Comparison of ENCODE assay signal across 12 cellular contexts in the genomic region with DNA sequence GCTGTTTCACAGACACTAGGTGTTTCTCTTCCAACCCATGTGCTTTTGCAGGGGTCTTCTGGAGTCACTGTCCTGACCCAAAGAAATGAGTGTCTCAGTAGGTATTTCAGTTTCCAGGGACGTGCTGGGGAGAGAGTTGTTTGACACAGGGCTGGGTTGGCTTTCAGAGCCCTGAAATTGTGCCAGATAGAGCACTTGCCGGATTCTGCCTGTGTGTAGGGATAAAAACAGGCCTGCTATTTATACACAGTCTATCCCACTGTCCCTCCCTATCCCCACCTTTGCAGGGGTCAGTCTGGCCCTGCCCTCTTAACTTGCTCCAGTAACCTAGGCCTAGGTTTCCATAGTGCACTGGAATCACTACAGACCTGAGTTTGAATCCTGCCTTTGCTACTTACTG. TPM values are rescaled to one million over a fixed set of nuclear protein-coding genes. Genes with fewer than 3 reads are reported as not detected.
A peak's percentile ranks its signal among the peaks of the same experiment; 100 is the strongest.
DNase-seq lines count a peak whose midpoint lies in the region; ATAC-seq and TF ChIP-seq lines count a peak whose summit lies in the region.
"Had no signal": no experiment of that assay in that cellular context is flagged by ENCODE, and none has a peak within 500 bp of the region (broad histone marks: within the 10 kb centered on the region; RNA-seq: fewer than 3 reads in every experiment).

No MANE protein-coding gene starts in this region.

- WGBS in heart left ventricle, 4 donors, result 7 to 18% (median 14%) methylated on average over 2 of the region's 2 CpGs

- TF ChIP-seq CTCF in HCT116 (IDR thresholded peaks at IDR 0.05 in 2 of 3, conservative IDR thresholded peaks at IDR 0.05 in 1 of 3; ENCODE audit: borderline replicate concordance in 1 of 3, insufficient read depth in 1 of 3, low read depth in 2 of 3, low read length in 2 of 3) (no peak), heart left ventricle (IDR thresholded peaks at IDR 0.05) (no peak), omental fat pad (IDR thresholded peaks at IDR 0.05) (no peak)

- RAD21 ChIA-PET in HCT116 (lab: Charles Lee; ENCODE audit: low non-redundant PET in 1 of 2, low total read pairs in 2 of 2, uncharacterized antibody in 2 of 2, unreplicated experiment in 2 of 2), result interaction anchor here (1.2 to 2.5 kb wide), 5 partner anchors 103 to 108 kb away, joined by 3 to 20 read pairs (median 5); no protein-coding TSS in a partner anchor

- H4K20me1 ChIP-seq in HCT116 (ENCODE audit: insufficient read depth), result no peaks in the 10 kb centered on the region

- H3K27ac ChIP-seq in HCT116 (ENCODE audit: low read depth, low read length) (peak overlapping the region; percentile 4; the same call in 1 of the 2 replicates), heart left ventricle (peak overlapping the region in 11 of 12 donors; percentile 86 to 99 (median 94))

- H3K4me1 Mint-ChIP-seq in activated CD8-positive, alpha-beta T cell treated with anti-CD3 and anti-CD28 coated beads, Interleukin-2, amount 10 ng/mL, durations not matched to agents 7 days and 5 days (ENCODE audit: low read depth), result peaks cover 62% of the 10 kb centered on the region

- TF ChIP-seq POLR2A in HCT116 (IDR thresholded peaks at IDR 0.05; ENCODE audit: borderline replicate concordance, extremely low read depth, insufficient read depth, insufficient read length) (no peak), heart left ventricle (IDR thresholded peaks at IDR 0.05) (no peak)

- DNase-seq in HCT116 (ENCODE audit: low read depth, low spot score) (no peak), heart left ventricle (peak in 1 of 5 donors; percentile 36), GM19238 (ENCODE audit: insufficient read length, low spot score) (no peak), omental fat pad (ENCODE audit: low spot score) (no peak), MG63 (no peak), hippocampal formation (lab: John Stamatoyannopoulos, UW) (no peak)
- DNase-seq in activated CD8-positive, alpha-beta T cell treated with anti-CD3 and anti-CD28 coated beads, Interleukin-2, amount 10 ng/mL, durations not matched to agents 7 days and 5 days, result no peak
- DNase-seq: NCI-H510A; occipital lobe; stimulated activated CD8-positive, alpha-beta memory T cell treated with anti-CD3 and anti-CD28 coated beads, Interleukin-4, amount 100 ng/mL, for 48 hours had no signal

- H3K4me3 Mint-ChIP-seq in activated CD8-positive, alpha-beta T cell treated with anti-CD3 and anti-CD28 coated beads, Interleukin-2, amount 10 ng/mL, durations not matched to agents 7 days and 5 days, result peak overlapping the region; percentile 78

- H3K4me2 ChIP-seq in HCT116 (ENCODE audit: low read length) (peak overlapping the region; percentile 93), skeletal muscle satellite cell (ENCODE audit: low read length) (peak overlapping the region; percentile 90)

- H3K9ac ChIP-seq in HCT116 (ENCODE audit: low read length) (peak overlapping the region; percentile 70), skeletal muscle satellite cell (ENCODE audit: low read depth, low read length) (peak overlapping the region; percentile 82)

- ATAC-seq in HCT116, result no peak
- ATAC-seq in activated CD8-positive, alpha-beta T cell treated with anti-CD3 and anti-CD28 coated beads, Interleukin-2, amount 10 ng/mL, durations not matched to agents 7 days and 5 days, result no peak
- peak; percentile 5 to 38 (median 24) for ATAC-seq in heart left ventricle
- no peak for ATAC-seq in omental fat pad (ENCODE audit: low FRiP score)

- H3K9me3 Mint-ChIP-seq in activated CD8-positive, alpha-beta T cell treated with anti-CD3 and anti-CD28 coated beads, Interleukin-2, amount 10 ng/mL, durations not matched to agents 7 days and 5 days (ENCODE audit: insufficient read depth), result no peaks in the 10 kb centered on the region

- peak overlapping the region; percentile 67 for H2AFZ ChIP-seq in HCT116 (ENCODE audit: low read depth, low read length, poor library complexity, severe bottlenecking)

- H3K4me1 ChIP-seq in HCT116 (ENCODE audit: control insufficient read depth in 1 of 2, insufficient read depth in 2 of 2, low read length in 2 of 2) (peaks cover 22 to 43% of the 10 kb centered on the region in 2 experiments), heart left ventricle (peaks cover 8 to 57% (median 45%) of the 10 kb centered on the region in 12 donors), skeletal muscle satellite cell (ENCODE audit: control insufficient read depth, insufficient read depth, low read length) (peaks cover 34% of the 10 kb centered on the region)

- H3K36me3 ChIP-seq in HCT116 (ENCODE audit: control insufficient read depth in 1 of 2, insufficient read depth in 2 of 2, low read length in 2 of 2), result no peaks in the 10 kb centered on the region
- H3K36me3 ChIP-seq in heart left ventricle, result peaks cover 0 to 18% (median 2%) of the 10 kb centered on the region in 9 donors
- peaks cover 11% of the 10 kb centered on the region for H3K36me3 ChIP-seq in skeletal muscle satellite cell (ENCODE audit: insufficient read depth, low read length)
- peaks cover 33% of the 10 kb centered on the region for H3K36me3 ChIP-seq in MG63

- peak overlapping the region; percentile 66 to 76 for H3K4me3 ChIP-seq in HCT116 (replicated peaks in 1 of 2; ENCODE audit: low read depth in 1 of 2, low read length in 2 of 2)
- H3K4me3 ChIP-seq in heart left ventricle, result peak overlapping the region in 6 of 12 donors; percentile 85 to 99 (median 91)
- no peak overlapping the region for H3K4me3 ChIP-seq in skeletal muscle satellite cell (ENCODE audit: low read length)
- no peak overlapping the region; the same call in 1 of the 2 replicates for H3K4me3 ChIP-seq in MG63

- H3K9me2 ChIP-seq in HCT116 (ENCODE audit: insufficient read depth), result no peaks in the 10 kb centered on the region

- intact Hi-C loops in HCT116 (cut with micrococcal nuclease) (no loop called here), heart left ventricle (cut with DNase I) (loop anchor here in 8 of 10 donors (2.0 to 10.0 kb wide), 9 partner anchors 45 to 273 kb away; a partner anchor contains a TSS)

- H3K9me3 ChIP-seq in HCT116 (ENCODE audit: control insufficient read depth in 1 of 2, insufficient read depth in 1 of 2, low read depth in 1 of 2, low read length in 2 of 2) (no peaks in the 10 kb centered on the region), heart left ventricle (no peaks in the 10 kb centered on the region), skeletal muscle satellite cell (replicated peaks; ENCODE audit: low read length) (no peaks in the 10 kb centered on the region), MG63 (no peaks in the 10 kb centered on the region)

- POLR2A ChIA-PET in HCT116 (lab: Charles Lee), result interaction anchor here (0.7 to 3.0 kb wide), 13 partner anchors 8 to 300 kb away, joined by 3 to 57 read pairs (median 8); a partner anchor contains a TSS
- POLR2A ChIA-PET in activated CD8-positive, alpha-beta T cell treated with anti-CD3 and anti-CD28 coated beads, Interleukin-2, amount 10 ng/mL, durations not matched to agents 7 days and 5 days (lab: Charles Lee), result interaction anchor here (2.5 to 3.2 kb wide), 2 partner anchors 44 to 103 kb away, joined by 15 to 16 read pairs; a partner anchor contains a TSS

- H3K27me3 ChIP-seq in HCT116 (ENCODE audit: insufficient read depth, low read length) (no peaks in the 10 kb centered on the region), heart left ventricle (no peaks in the 10 kb centered on the region), skeletal muscle satellite cell (ENCODE audit: control insufficient read depth, insufficient read depth, low read length) (no peaks in the 10 kb centered on the region), MG63 (no peaks in the 10 kb centered on the region)

- H3K27ac Mint-ChIP-seq in activated CD8-positive, alpha-beta T cell treated with anti-CD3 and anti-CD28 coated beads, Interleukin-2, amount 10 ng/mL, durations not matched to agents 7 days and 5 days, result peak overlapping the region; percentile 56

- BruUV-seq in HCT116 (replicated peaks; lab: Mats Ljungman, UMichigan), result no TSS peak

- no peak for TF ChIP-seq RAD21 in HCT116 (IDR thresholded peaks at IDR 0.05; ENCODE audit: low read depth)

- H3K79me2 ChIP-seq in HCT116 (ENCODE audit: insufficient read depth, low read length), result no peaks in the 10 kb centered on the region

- peaks cover 7% of the 10 kb centered on the region for H3K27me3 Mint-ChIP-seq in activated CD8-positive, alpha-beta T cell treated with anti-CD3 and anti-CD28 coated beads, Interleukin-2, amount 10 ng/mL, durations not matched to agents 7 days and 5 days (ENCODE audit: low read depth)

- CTCF ChIA-PET in HCT116 (lab: Charles Lee), result interaction anchor here (1.2 to 3.2 kb wide), 14 partner anchors 8 to 372 kb away, joined by 3 to 76 read pairs (median 6); a partner anchor contains a TSS
- CTCF ChIA-PET in activated CD8-positive, alpha-beta T cell treated with anti-CD3 and anti-CD28 coated beads, Interleukin-2, amount 10 ng/mL, durations not matched to agents 7 days and 5 days (lab: Charles Lee), result interaction anchor here (0.7 to 15.4 kb wide), 16 partner anchors 10 to 295 kb away, joined by 3 to 796 read pairs (median 4); a partner anchor contains a TSS

- peaks cover 25% of the 10 kb centered on the region for H3K36me3 Mint-ChIP-seq in activated CD8-positive, alpha-beta T cell treated with anti-CD3 and anti-CD28 coated beads, Interleukin-2, amount 10 ng/mL, durations not matched to agents 7 days and 5 days (ENCODE audit: low read depth)

RNA-seq across cellular contexts. Expression of a gene that starts 1.0 kb away (rescaled TPM):
- total RNA-seq in HCT116 (2021; ENCODE audit: unreplicated experiment) (12.3 TPM), heart left ventricle (10 to 100 TPM; 23.6 to 60.1 (median 34.9) TPM), omental fat pad (10 to 100 TPM; 32.1 to 81.8 (median 61.0) TPM)
- 20.8 and 21.7 TPM in 2 replicates for polyA plus RNA-seq in HCT116 (2012)
- total RNA-seq in activated CD8-positive, alpha-beta T cell treated with anti-CD3 and anti-CD28 coated beads, Interleukin-2, amount 10 ng/mL, durations not matched to agents 7 days and 5 days, result 10 to 100 TPM; 12.6 to 13.5 TPM
- 10 to 100 TPM; 18.2 to 50.7 TPM for polyA plus RNA-seq in heart left ventricle
- 2.8 and 4.4 TPM in 2 replicates for total RNA-seq in skeletal muscle satellite cell (2012; rRNA removed)
- 27.9 and 40.0 TPM in 2 replicates for total RNA-seq in MG63 (2014; rRNA removed; shearing (Covaris generic); ENCODE audit: low replicate concordance)

RNA-seq across cellular contexts. Expression of a gene that starts 12.6 kb away (rescaled TPM):
- 0.49 TPM for total RNA-seq in HCT116 (2021; ENCODE audit: unreplicated experiment)
- 0.08 and 0.26 TPM in 2 replicates for polyA plus RNA-seq in HCT116 (2012)
- total RNA-seq in activated CD8-positive, alpha-beta T cell treated with anti-CD3 and anti-CD28 coated beads, Interleukin-2, amount 10 ng/mL, durations not matched to agents 7 days and 5 days, result under 1 TPM; 0.13 to 0.16 TPM
- total RNA-seq in heart left ventricle, result under 1 TPM in 4 of 9 donors, not detected in 5; 0.08 to 0.20 (median 0.15) TPM
- polyA plus RNA-seq in heart left ventricle, result under 1 TPM in 1 of 2 donors, not detected in 1; 0.08 TPM
- total RNA-seq in skeletal muscle satellite cell (2012; rRNA removed), result not detected in 2 replicates
- total RNA-seq in omental fat pad, result under 1 TPM in 3 of 4 donors, not detected in 1; 0.12 to 0.74 (median 0.19) TPM
- not detected in 2 replicates for total RNA-seq in MG63 (2014; rRNA removed; shearing (Covaris generic); ENCODE audit: low replicate concordance)
- total RNA-seq: epithelial cell of proximal tubule had no signal

RNA-seq across cellular contexts. Expression of a gene that starts 44.5 kb away (rescaled TPM):
- total RNA-seq in HCT116 (2021; ENCODE audit: unreplicated experiment) (48.9 TPM), heart left ventricle (100 to 1,000 TPM in 1 of 9 donors, 10 to 100 TPM in 8; 53.8 to 130 (median 72.3) TPM), omental fat pad (100 to 1,000 TPM in 2 of 4 donors, 10 to 100 TPM in 2; 54.1 to 110 (median 88.6) TPM)
- polyA plus RNA-seq in HCT116 (2012), result 48.8 and 63.0 TPM in 2 replicates
- total RNA-seq in activated CD8-positive, alpha-beta T cell treated with anti-CD3 and anti-CD28 coated beads, Interleukin-2, amount 10 ng/mL, durations not matched to agents 7 days and 5 days, result 10 to 100 TPM; 62.4 to 64.7 TPM
- polyA plus RNA-seq in heart left ventricle, result 100 to 1,000 TPM in 1 of 2 donors, 10 to 100 TPM in 1; 93.8 to 140 TPM
- 64.4 and 70.6 TPM in 2 replicates for total RNA-seq in skeletal muscle satellite cell (2012; rRNA removed)
- total RNA-seq in MG63 (2014; rRNA removed; shearing (Covaris generic); ENCODE audit: low replicate concordance), result 240 and 304 TPM in 2 replicates

RNA-seq across cellular contexts. Expression of a gene that starts 54.3 kb away (rescaled TPM):
- total RNA-seq in HCT116 (2021; ENCODE audit: unreplicated experiment) (80.8 TPM), heart left ventricle (10 to 100 TPM; 49.5 to 78.8 (median 63.6) TPM), omental fat pad (100 to 1,000 TPM in 2 of 4 donors, 10 to 100 TPM in 2; 80.0 to 149 (median 103) TPM)
- 64.2 and 67.7 TPM in 2 replicates for polyA plus RNA-seq in HCT116 (2012)
- total RNA-seq in activated CD8-positive, alpha-beta T cell treated with anti-CD3 and anti-CD28 coated beads, Interleukin-2, amount 10 ng/mL, durations not matched to agents 7 days and 5 days, result 100 to 1,000 TPM; 108 to 112 TPM
- 10 to 100 TPM; 41.4 to 48.3 TPM for polyA plus RNA-seq in heart left ventricle
- 38.9 and 46.9 TPM in 2 replicates for total RNA-seq in skeletal muscle satellite cell (2012; rRNA removed)
- total RNA-seq in MG63 (2014; rRNA removed; shearing (Covaris generic); ENCODE audit: low replicate concordance), result 38.6 and 72.6 TPM in 2 replicates

Comparison
In these comparisons a context has a peak if more than half of its experiments do, and no peak if none do; other contexts are left out.
1. ATAC-seq: peak in heart left ventricle (4 of 4); none in HCT116 (single experiment), activated CD8-positive, alpha-beta T cell treated with anti-CD3 and anti-CD28 coated beads, Interleukin-2, amount 10 ng/mL, durations not matched to agents 7 days and 5 days (single experiment) and omental fat pad (single experiment).
2. H3K4me3 ChIP-seq: peak in HCT116 (2 of 2); none in skeletal muscle satellite cell (single experiment) and MG63 (single experiment).